In the genomic region with DNA sequence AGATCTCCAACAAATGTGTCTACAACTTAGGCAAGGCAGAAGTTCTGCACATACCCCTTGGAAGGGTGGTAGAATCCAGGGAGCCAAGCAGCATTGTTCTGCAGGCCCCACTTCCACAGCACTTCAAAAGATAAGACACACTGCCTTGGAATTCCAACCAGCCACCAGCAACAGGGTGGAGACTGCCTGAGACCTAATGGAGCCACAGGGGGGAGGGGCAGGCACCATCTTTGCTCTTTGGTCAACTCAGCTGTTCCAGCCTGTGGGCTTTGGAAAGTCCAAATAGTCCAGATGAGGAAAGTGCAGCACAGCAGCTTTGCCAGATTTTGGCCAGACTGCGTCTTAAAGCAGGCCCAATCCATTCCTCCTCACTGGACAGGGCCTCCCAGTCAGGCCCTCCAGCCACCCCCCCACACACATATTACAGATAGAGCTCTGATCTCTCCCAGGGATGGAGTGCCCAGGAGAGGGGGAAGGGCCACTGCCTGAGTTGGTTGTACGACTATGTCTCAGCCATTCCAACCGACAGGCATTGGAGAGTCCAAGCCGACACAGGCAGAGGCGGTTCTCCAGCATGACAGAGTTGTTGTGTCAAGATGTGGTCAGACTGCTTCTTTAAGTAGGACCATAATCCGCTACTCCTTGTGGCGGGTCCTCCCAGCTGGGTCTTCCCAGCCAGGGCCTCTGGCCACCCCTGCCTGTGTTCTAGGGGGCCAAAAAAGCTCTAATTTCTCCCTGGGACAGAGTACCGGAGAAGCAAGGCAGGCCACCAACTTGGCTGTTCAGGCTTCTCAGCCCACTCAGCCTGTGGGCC, we compare ENCODE assay signal across 14 cellular contexts. TPM values are rescaled to one million over a fixed set of nuclear protein-coding genes. Genes with fewer than 3 reads are reported as not detected.
DNase-seq lines count a peak whose midpoint lies in the region; ATAC-seq and TF ChIP-seq lines count a peak whose summit lies in the region.
"Had no signal": no experiment of that assay in that cellular context is flagged by ENCODE, and none has a peak within 500 bp of the region (broad histone marks: within the 10 kb centered on the region; RNA-seq: fewer than 3 reads in every experiment).

No MANE protein-coding gene starts in this region.

- H3K9me3 ChIP-seq in IMR-90 (ENCODE audit: control insufficient read depth, insufficient read depth, low read length) (no peaks in the 10 kb centered on the region), trophoblast cell (ENCODE audit: insufficient read depth, low read depth, low read length) (no peaks in the 10 kb centered on the region)

- in situ Hi-C loops in IMR-90 (cut with MboI; ENCODE audit: low sequenced_read_pairs), result no loop called here

- H3K4me3 ChIP-seq in IMR-90 (ENCODE audit: insufficient read depth, low read depth, low read length) (no peak overlapping the region), fibroblast of the aortic adventitia (ENCODE audit: low read depth, low read length) (no peak overlapping the region), trophoblast cell (ENCODE audit: low read depth, low read length) (no peak overlapping the region)

- TF ChIP-seq POLR2A in IMR-90 (IDR thresholded peaks at IDR 0.05; ENCODE audit: low read depth, low read length), result no peak

- H3K9ac ChIP-seq in IMR-90 (ENCODE audit: low read depth, low read length) (no peak overlapping the region), trophoblast cell (ENCODE audit: low read length) (no peak overlapping the region)

- no TSS peak for BruUV-seq in IMR-90 (replicated peaks; lab: Mats Ljungman, UMichigan)

- H3K79me1 ChIP-seq in IMR-90 (ENCODE audit: low read depth in 1 of 2, low read length in 2 of 2) (no peaks in the 10 kb centered on the region), trophoblast cell (ENCODE audit: low read length) (no peaks in the 10 kb centered on the region)

- H2BK120ac ChIP-seq in IMR-90 (ENCODE audit: low read depth, low read length) (peak overlapping the region; percentile 28; the same call in 1 of the 2 replicates), trophoblast cell (ENCODE audit: insufficient read depth, low read length, poor library complexity) (no peak overlapping the region)

- no peak overlapping the region for H2AK9ac ChIP-seq in IMR-90 (replicated peaks; ENCODE audit: low read depth, low read length, poor library complexity)

- dilution Hi-C loops in IMR-90 (cut with HindIII; ENCODE audit: low sequenced_read_pairs, unreplicated experiment), result no loop called here

- no peak overlapping the region for H3K14ac ChIP-seq in IMR-90 (replicated peaks; ENCODE audit: low read depth, low read length)
- no peak overlapping the region for H3K14ac ChIP-seq in trophoblast cell (ENCODE audit: low read length)

- H3K9me1 ChIP-seq in IMR-90 (ENCODE audit: insufficient read depth, low read length), result 0 out of 2 replicates have a peak, but pooled peaks cover 2% of the 10 kb centered on the region

- no peak for TF ChIP-seq CTCF in IMR-90 (conservative IDR thresholded peaks at IDR 0.05; ENCODE audit: low read depth, low read length)
- TF ChIP-seq CTCF in fibroblast of the aortic adventitia (IDR thresholded peaks at IDR 0.05; ENCODE audit: insufficient read depth, low read length), result no peak

- H3K18ac ChIP-seq in IMR-90 (ENCODE audit: low read depth, low read length) (peak overlapping the region; percentile 14; the same call in 1 of the 2 replicates), trophoblast cell (ENCODE audit: low read length) (no peak overlapping the region)

- H2AK5ac ChIP-seq in IMR-90 (ENCODE audit: low read depth, low read length), result 0 out of 2 replicates have a peak overlapping the region, but pooled peaks have one; percentile 54
- H2AK5ac ChIP-seq in trophoblast cell (ENCODE audit: low read length), result no peak overlapping the region

- H3K79me2 ChIP-seq in trophoblast cell (ENCODE audit: control insufficient read depth, insufficient read depth, low read length, poor library complexity), result no peaks in the 10 kb centered on the region

- DNase-seq in ELF-1 (ENCODE audit: low read depth, low spot score) (peak; percentile 41), IMR-90 (no peak), fibroblast of the aortic adventitia (ENCODE audit: low read depth) (peak; percentile 69), trophoblast cell (peak; percentile 51 to 68)
- DNase-seq in activated CD4-positive, alpha-beta T cell treated with anti-CD3 and anti-CD28 coated beads, Interleukin-2, amount 50 U/mL, for 1 hour, result no peak
- DNase-seq: C1 segment of cervical spinal cord; NCI-H1436 treated with DMSO at 0.1 percent for 48 hours; NCI-H2081; NCI-H345; NCI-H526 treated with DMSO at 0.1 percent for 48 hours; NK-92 treated with Interleukin-12 subunit alpha and Interleukin-12 subunit beta, amount 100 ng/mL, for 24 hours; OCI-M1 had no signal

- H3K56ac ChIP-seq in IMR-90 (ENCODE audit: extremely low read depth, insufficient read depth, low read length), result no peak overlapping the region

- peak overlapping the region; percentile 79; the same call in 2 of the 3 replicates for H2BK15ac ChIP-seq in IMR-90 (ENCODE audit: low read depth, low read length)

- ATAC-seq in IMR-90 (ENCODE audit: low read depth) (peak; percentile 40; the same call in 1 of the 2 replicates), HG02938 (IDR thresholded peaks at IDR 0.05; ENCODE audit: unreplicated experiment) (no peak), HG03378 (IDR thresholded peaks at IDR 0.05; ENCODE audit: unreplicated experiment) (no peak)

- H3K4me1 ChIP-seq in IMR-90 (ENCODE audit: control insufficient read depth, insufficient read depth, low read length) (peaks cover 6% of the 10 kb centered on the region; the same call in 1 of the 2 replicates), trophoblast cell (ENCODE audit: control insufficient read depth in 1 of 2, insufficient read depth in 2 of 2, low read length in 2 of 2) (peaks cover 7 to 8% of the 10 kb centered on the region in 2 experiments)

- H4K12ac ChIP-seq in trophoblast cell (ENCODE audit: low read depth, low read length), result no peak overlapping the region

- H2BK12ac ChIP-seq in trophoblast cell (ENCODE audit: low read length), result no peak overlapping the region

- 100% methylated on average over 1 of the region's 8 CpGs; no CpG with 5 or more reads in 1 of the 2 experiments for WGBS in IMR-90 (ENCODE audit: extremely low coverage in 2 of 2, insufficient read length in 1 of 2), 2 experiments
- WGBS in trophoblast cell (ENCODE audit: extremely low coverage, insufficient coverage, insufficient read length), result no CpG with 5 or more reads among the region's 8 CpGs

- peak overlapping the region; percentile 75 for H2AFZ ChIP-seq in IMR-90 (replicated peaks; ENCODE audit: low read length, poor library complexity)
- H2AFZ ChIP-seq in trophoblast cell (ENCODE audit: insufficient read depth, low read length, poor library complexity), result no peak overlapping the region

- H2BK20ac ChIP-seq in IMR-90 (ENCODE audit: low read depth, low read length), result peak overlapping the region; percentile 53; the same call in 1 of the 2 replicates

- H4K20me1 ChIP-seq in IMR-90 (ENCODE audit: insufficient read depth, low read length), result no peaks in the 10 kb centered on the region

- H2BK5ac ChIP-seq in IMR-90 (ENCODE audit: low read depth, low read length, poor library complexity, severe bottlenecking) (peak overlapping the region; percentile 0), trophoblast cell (ENCODE audit: low read depth, low read length, poor library complexity) (no peak overlapping the region)

- CTCF ChIA-PET in IMR-90 (lab: Yijun Ruan, JAX), result no interaction called here

- H3K23ac ChIP-seq in IMR-90 (ENCODE audit: low read depth, low read length), result no peak overlapping the region
- no peak overlapping the region for H3K23ac ChIP-seq in trophoblast cell (ENCODE audit: low read length)

- POLR2A ChIA-PET in IMR-90 (lab: Charles Lee; ENCODE audit: unreplicated experiment), result no interaction called here

- H3K4me2 ChIP-seq in IMR-90 (ENCODE audit: low read depth, low read length), result no peak overlapping the region
- H3K4me2 ChIP-seq in trophoblast cell (ENCODE audit: low read length), result no peak overlapping the region

- H4K8ac ChIP-seq in IMR-90 (ENCODE audit: low read depth in 2 of 2, low read length in 2 of 2) (peak overlapping the region; percentile 27 to 48; a peak in 2 of 4 replicates), trophoblast cell (ENCODE audit: low read depth, low read length) (no peak overlapping the region)

- H3K27ac ChIP-seq in IMR-90 (ENCODE audit: insufficient read depth, low read length) (no peak overlapping the region), trophoblast cell (ENCODE audit: low read depth, low read length) (no peak overlapping the region)

- H3K36me3 ChIP-seq in IMR-90 (ENCODE audit: control insufficient read depth, insufficient read depth, low read length) (no peaks in the 10 kb centered on the region), trophoblast cell (ENCODE audit: control insufficient read depth in 1 of 2, insufficient read depth in 2 of 2, low read length in 2 of 2) (no peaks in the 10 kb centered on the region)

- TF ChIP-seq RAD21 in IMR-90 (IDR thresholded peaks at IDR 0.05; ENCODE audit: low read length), result no peak

- intact Hi-C loops in IMR-90 (cut with micrococcal nuclease), result no loop called here

- no peaks in the 10 kb centered on the region for H3K27me3 ChIP-seq in IMR-90 (ENCODE audit: control insufficient read depth, insufficient read depth, low read length)
- no peaks in the 10 kb centered on the region for H3K27me3 ChIP-seq in trophoblast cell (ENCODE audit: insufficient read depth, low read length)

- H4K91ac ChIP-seq in IMR-90 (ENCODE audit: insufficient read depth, low read depth, low read length), result peak overlapping the region; percentile 32
- no peak overlapping the region for H4K91ac ChIP-seq in trophoblast cell (ENCODE audit: low read depth, low read length)

- no peak overlapping the region for H4K5ac ChIP-seq in IMR-90 (ENCODE audit: low read depth, low read length)

- peak overlapping the region; percentile 19; the same call in 1 of the 2 replicates for H3K4ac ChIP-seq in IMR-90 (ENCODE audit: low read depth, low read length)
- no peak overlapping the region for H3K4ac ChIP-seq in trophoblast cell (ENCODE audit: low read depth, low read length)

TF ChIP-seq in IMR-90, 13 proteins besides CTCF, POLR2A, EP300 and RAD21 (continues in another document):
- TF ChIP-seq CHD1 (IDR thresholded peaks at IDR 0.05; ENCODE audit: low read depth, low read length), result no peak

RNA-seq across cellular contexts. Expression of a gene that starts 42.5 kb away (rescaled TPM):
- total RNA-seq in IMR-90 (2012; rRNA removed) (88.5 and 115 TPM in 2 replicates), fibroblast of the aortic adventitia (ENCODE audit: low replicate concordance) (183 and 271 TPM in 2 replicates)
- polyA plus RNA-seq in IMR-90 (2012; rRNA removed), result 36.5 and 46.8 TPM in 2 replicates
- 7.4 and 14.9 TPM in 2 replicates for polyA plus RNA-seq in IMR-90 (2012; cell fraction: cytosol; rRNA removed)
- 3.8 and 22.8 TPM in 2 replicates for polyA plus RNA-seq in IMR-90 (2012; cell fraction: nucleus; rRNA removed; ENCODE audit: low replicate concordance)
- polyA plus RNA-seq in trophoblast cell (2013), result 8.8 and 9.2 TPM in 2 replicates

Comparison
In these comparisons a context has a peak if more than half of its experiments do, and no peak if none do; other contexts are left out.
1. DNase-seq: peak in ELF-1 (single experiment), fibroblast of the aortic adventitia (single experiment) and trophoblast cell (2 of 2); none in IMR-90 (single experiment) and activated CD4-positive, alpha-beta T cell treated with anti-CD3 and anti-CD28 coated beads, Interleukin-2, amount 50 U/mL, for 1 hour (single experiment).